In the genomic region with DNA sequence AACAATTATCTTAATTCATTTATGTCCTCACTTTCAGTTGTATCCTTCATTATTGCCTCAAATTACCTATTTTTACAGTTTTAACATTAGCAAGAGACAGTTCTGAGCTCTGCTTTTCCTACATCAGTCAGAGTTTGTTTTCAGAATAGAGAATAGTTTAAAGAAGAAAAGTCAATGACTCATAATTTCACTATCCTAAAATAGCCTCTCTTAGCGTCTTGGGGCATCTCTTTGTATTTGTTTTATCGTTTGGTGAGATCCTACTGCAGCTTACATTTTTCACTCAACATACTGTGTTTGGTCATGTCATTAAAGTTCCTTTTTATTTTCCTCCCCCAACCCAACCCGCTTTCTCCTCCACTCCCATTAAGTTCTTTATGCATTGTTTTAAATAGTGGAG, we compare ENCODE assay signal across 13 cellular contexts. TPM values are rescaled to one million over a fixed set of nuclear protein-coding genes. Genes with fewer than 3 reads are reported as not detected.
A peak's percentile ranks its signal among the peaks of the same experiment; 100 is the strongest.
DNase-seq lines count a peak whose midpoint lies in the region; ATAC-seq and TF ChIP-seq lines count a peak whose summit lies in the region.
"Had no signal": no experiment of that assay in that cellular context is flagged by ENCODE, and none has a peak within 500 bp of the region (broad histone marks: within the 10 kb centered on the region; RNA-seq: fewer than 3 reads in every experiment).

No MANE protein-coding gene starts in this region.

- no peak overlapping the region for H3K27ac ChIP-seq in heart right ventricle
- H3K27ac ChIP-seq: hepatocyte had no signal

- POLR2A ChIA-PET in activated CD8-positive, alpha-beta T cell treated with anti-CD3 and anti-CD28 coated beads for 36 hours (lab: Charles Lee), result no interaction called here
- POLR2A ChIA-PET in activated CD8-positive, alpha-beta T cell treated with anti-CD3 and anti-CD28 coated beads, Interleukin-2, amount 10 ng/mL, durations not matched to agents 7 days and 5 days (lab: Charles Lee), result no interaction called here

- no peaks in the 10 kb centered on the region for H3K27me3 Mint-ChIP-seq in activated CD8-positive, alpha-beta T cell treated with anti-CD3 and anti-CD28 coated beads for 36 hours
- no peaks in the 10 kb centered on the region for H3K27me3 Mint-ChIP-seq in activated CD8-positive, alpha-beta T cell treated with anti-CD3 and anti-CD28 coated beads, Interleukin-2, amount 10 ng/mL, durations not matched to agents 7 days and 5 days (ENCODE audit: low read depth)

- intact Hi-C loops in activated CD8-positive, alpha-beta T cell treated with anti-CD3 and anti-CD28 coated beads for 36 hours (cut with micrococcal nuclease), result no loop called here
- intact Hi-C loops in heart right ventricle (cut with DNase I), result no loop called here

- no peak for DNase-seq in activated CD8-positive, alpha-beta T cell treated with anti-CD3 and anti-CD28 coated beads for 36 hours
- no peak for DNase-seq in activated CD8-positive, alpha-beta T cell treated with anti-CD3 and anti-CD28 coated beads, Interleukin-2, amount 10 ng/mL, durations not matched to agents 7 days and 5 days
- peak; percentile 5 for DNase-seq in RPMI7951 (ENCODE audit: low read depth)
- DNase-seq in myocyte (ENCODE audit: low read depth), result peak; percentile 32
- DNase-seq in medulla oblongata (ENCODE audit: extremely low spot score), result no peak
- DNase-seq in heart right ventricle, result no peak
- DNase-seq: ACHN; effector CD4-positive, alpha-beta T cell had no signal

- H3K36me3 ChIP-seq in heart right ventricle, result no peaks in the 10 kb centered on the region

- TF ChIP-seq CTCF in activated CD8-positive, alpha-beta T cell treated with anti-CD3 and anti-CD28 coated beads for 36 hours (IDR thresholded peaks at IDR 0.05), result no peak
- TF ChIP-seq CTCF in heart right ventricle (IDR thresholded peaks at IDR 0.05), result no peak

- ATAC-seq in activated CD8-positive, alpha-beta T cell treated with anti-CD3 and anti-CD28 coated beads for 36 hours, result no peak
- no peak for ATAC-seq in activated CD8-positive, alpha-beta T cell treated with anti-CD3 and anti-CD28 coated beads, Interleukin-2, amount 10 ng/mL, durations not matched to agents 7 days and 5 days
- ATAC-seq in GM21576 (IDR thresholded peaks at IDR 0.05; ENCODE audit: unreplicated experiment) (peak; percentile 19), GM19397 (IDR thresholded peaks at IDR 0.05; ENCODE audit: unreplicated experiment) (no peak), heart right ventricle (no peak)
- ATAC-seq: Panc1 had no signal

- WGBS in heart right ventricle, 2 donors, result 64 to 70% methylated on average over 3 of the region's 3 CpGs

- peak overlapping the region; percentile 27 for H3K4me3 Mint-ChIP-seq in activated CD8-positive, alpha-beta T cell treated with anti-CD3 and anti-CD28 coated beads for 36 hours
- no peak overlapping the region for H3K4me3 Mint-ChIP-seq in activated CD8-positive, alpha-beta T cell treated with anti-CD3 and anti-CD28 coated beads, Interleukin-2, amount 10 ng/mL, durations not matched to agents 7 days and 5 days
- H3K4me3 Mint-ChIP-seq: mesothelial cell of epicardium had no signal

- H3K4me3 ChIP-seq in heart right ventricle, result no peak overlapping the region
- H3K4me3 ChIP-seq: hepatocyte had no signal

- CTCF ChIA-PET in activated CD8-positive, alpha-beta T cell treated with anti-CD3 and anti-CD28 coated beads for 36 hours (lab: Charles Lee), result no interaction called here
- CTCF ChIA-PET in activated CD8-positive, alpha-beta T cell treated with anti-CD3 and anti-CD28 coated beads, Interleukin-2, amount 10 ng/mL, durations not matched to agents 7 days and 5 days (lab: Charles Lee), result interaction anchor here (1.1 kb wide), 1 partner anchor 122 kb away, joined by 3 read pairs; no protein-coding TSS in a partner anchor

- peaks cover 0 to 33% (median 17%) of the 10 kb centered on the region in 9 donors for H3K4me1 ChIP-seq in heart right ventricle

- peak overlapping the region; percentile 78 for H3K27ac Mint-ChIP-seq in activated CD8-positive, alpha-beta T cell treated with anti-CD3 and anti-CD28 coated beads for 36 hours
- no peak overlapping the region for H3K27ac Mint-ChIP-seq in activated CD8-positive, alpha-beta T cell treated with anti-CD3 and anti-CD28 coated beads, Interleukin-2, amount 10 ng/mL, durations not matched to agents 7 days and 5 days
- H3K27ac Mint-ChIP-seq: mesothelial cell of epicardium had no signal

- H3K9me3 ChIP-seq in heart right ventricle, result no peaks in the 10 kb centered on the region

- H3K9me3 Mint-ChIP-seq in activated CD8-positive, alpha-beta T cell treated with anti-CD3 and anti-CD28 coated beads for 36 hours, result no peaks in the 10 kb centered on the region
- no peaks in the 10 kb centered on the region for H3K9me3 Mint-ChIP-seq in activated CD8-positive, alpha-beta T cell treated with anti-CD3 and anti-CD28 coated beads, Interleukin-2, amount 10 ng/mL, durations not matched to agents 7 days and 5 days (ENCODE audit: insufficient read depth)

- H3K36me3 Mint-ChIP-seq in activated CD8-positive, alpha-beta T cell treated with anti-CD3 and anti-CD28 coated beads for 36 hours (ENCODE audit: low read depth), result peaks cover 5% of the 10 kb centered on the region
- H3K36me3 Mint-ChIP-seq in activated CD8-positive, alpha-beta T cell treated with anti-CD3 and anti-CD28 coated beads, Interleukin-2, amount 10 ng/mL, durations not matched to agents 7 days and 5 days (ENCODE audit: low read depth), result no peaks in the 10 kb centered on the region
- H3K36me3 Mint-ChIP-seq: mesothelial cell of epicardium had no signal

- H3K4me1 Mint-ChIP-seq in activated CD8-positive, alpha-beta T cell treated with anti-CD3 and anti-CD28 coated beads for 36 hours (ENCODE audit: low read depth), result peaks cover 64% of the 10 kb centered on the region
- H3K4me1 Mint-ChIP-seq in activated CD8-positive, alpha-beta T cell treated with anti-CD3 and anti-CD28 coated beads, Interleukin-2, amount 10 ng/mL, durations not matched to agents 7 days and 5 days (ENCODE audit: low read depth), result peaks cover 50% of the 10 kb centered on the region

- H3K27me3 ChIP-seq in heart right ventricle, result no peaks in the 10 kb centered on the region
- H3K27me3 ChIP-seq: hepatocyte had no signal

RNA-seq across cellular contexts. Expression of a gene that starts 3.8 kb away (rescaled TPM):
- total RNA-seq in activated CD8-positive, alpha-beta T cell treated with anti-CD3 and anti-CD28 coated beads for 36 hours, result 10 to 100 TPM; 45.7 to 48.8 TPM
- 10 to 100 TPM; 49.0 to 52.5 TPM for total RNA-seq in activated CD8-positive, alpha-beta T cell treated with anti-CD3 and anti-CD28 coated beads, Interleukin-2, amount 10 ng/mL, durations not matched to agents 7 days and 5 days
- 29.3 and 50.4 TPM in 2 replicates for total RNA-seq in RPMI7951 (2014; rRNA removed; shearing (Covaris generic))
- 16.1 and 24.3 TPM in 2 replicates for total RNA-seq in myocyte
- polyA plus RNA-seq in myocyte (2012), result 29.3 TPM
- total RNA-seq in heart right ventricle, result 10 to 100 TPM; 13.8 to 30.0 (median 21.0) TPM
- 10 to 100 TPM; 13.1 to 63.0 TPM for polyA plus RNA-seq in heart right ventricle

Comparison
In these comparisons a context has a peak if more than half of its experiments do, and no peak if none do; other contexts are left out.
1. DNase-seq: peak in RPMI7951 (single experiment) and myocyte (single experiment); none in activated CD8-positive, alpha-beta T cell treated with anti-CD3 and anti-CD28 coated beads for 36 hours (single experiment), activated CD8-positive, alpha-beta T cell treated with anti-CD3 and anti-CD28 coated beads, Interleukin-2, amount 10 ng/mL, durations not matched to agents 7 days and 5 days (single experiment), medulla oblongata (single experiment) and heart right ventricle (0 of 2).